Comparison of ENCODE assay signal across 9 cellular contexts in the genomic region with DNA sequence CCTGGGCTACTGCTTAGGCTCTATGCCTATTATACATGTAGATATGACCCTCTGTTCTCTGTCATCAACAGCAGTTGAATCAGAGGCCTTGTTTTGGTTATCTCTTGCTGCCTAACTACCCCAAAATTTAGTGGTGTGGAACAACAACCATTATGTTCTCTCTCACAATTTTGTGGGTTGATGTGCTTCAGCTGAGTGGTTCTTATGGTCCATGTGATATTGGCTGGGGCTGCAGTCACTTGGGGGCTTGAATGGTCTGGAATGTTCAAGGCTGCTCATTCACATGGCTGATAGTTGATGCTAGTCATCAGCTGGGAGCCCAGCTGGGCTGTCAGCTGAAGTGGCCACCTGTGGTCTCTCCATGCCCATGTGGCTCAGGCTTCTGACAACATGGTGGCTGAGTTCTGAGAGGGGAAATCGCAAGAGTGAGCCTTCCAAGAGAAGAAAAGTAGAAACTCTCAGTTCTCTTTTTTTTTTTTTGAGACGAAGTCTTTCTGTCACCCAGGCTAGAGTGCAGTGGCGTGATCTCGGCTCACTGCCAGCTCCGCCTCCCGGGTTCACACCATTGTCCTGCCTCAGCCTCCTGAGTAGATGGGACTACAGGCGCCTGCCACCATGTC. TPM values are rescaled to one million over a fixed set of nuclear protein-coding genes. Genes with fewer than 3 reads are reported as not detected.
DNase-seq lines count a peak whose midpoint lies in the region; ATAC-seq and TF ChIP-seq lines count a peak whose summit lies in the region.
"Had no signal": no experiment of that assay in that cellular context is flagged by ENCODE, and none has a peak within 500 bp of the region (broad histone marks: within the 10 kb centered on the region; RNA-seq: fewer than 3 reads in every experiment).

No MANE protein-coding gene starts in this region.

- no TSS peak for BruUV-seq in Caco-2 (replicated peaks; lab: Mats Ljungman, UMichigan)

- H3K4me3 ChIP-seq in heart left ventricle, result no peak overlapping the region
- no peak overlapping the region for H3K4me3 ChIP-seq in spleen
- H3K4me3 ChIP-seq in Caco-2 (ENCODE audit: low read depth, low read length), result no peak overlapping the region
- H3K4me3 ChIP-seq in psoas muscle, result no peak overlapping the region
- H3K4me3 ChIP-seq: SK-N-MC had no signal

- no peaks in the 10 kb centered on the region for H3K9me3 ChIP-seq in heart left ventricle
- no peaks in the 10 kb centered on the region for H3K9me3 ChIP-seq in spleen
- H3K9me3 ChIP-seq in Caco-2, result no peaks in the 10 kb centered on the region
- no peaks in the 10 kb centered on the region for H3K9me3 ChIP-seq in psoas muscle

- 78 to 86% (median 81%) methylated on average over 7 of the region's 7 CpGs for WGBS in heart left ventricle, 4 donors
- 43 to 68% (median 54%) methylated on average over 7 of the region's 7 CpGs for WGBS in spleen, 5 donors
- 73 to 97% (median 75%) methylated on average over 6 to 7 of the region's 7 CpGs for WGBS in psoas muscle, 3 donors

- no peak overlapping the region for H3K27ac ChIP-seq in heart left ventricle
- peak overlapping the region; percentile 55 to 88 (median 75) for H3K27ac ChIP-seq in spleen
- no peak overlapping the region for H3K27ac ChIP-seq in psoas muscle
- H3K27ac ChIP-seq: SK-N-MC had no signal

- DNase-seq in left ventricle myocardium superior (peak; percentile 54), heart left ventricle (no peak), NOMO-1 treated with DMSO at 0.1 percent for 48 hours (lab: John Stamatoyannopoulos, UW; ENCODE audit: unreplicated experiment) (peak; percentile 68), spleen (peak; percentile 83), Caco-2 (no peak), psoas muscle (no peak), posterior cingulate gyrus (no peak)

- H3K4me3 Mint-ChIP-seq in Caco-2 (ENCODE audit: unreplicated experiment), result no peak overlapping the region

- H3K27me3 Mint-ChIP-seq in Caco-2 (ENCODE audit: insufficient read depth, unreplicated experiment), result no peaks in the 10 kb centered on the region

- no peaks in the 10 kb centered on the region for H3K4me1 ChIP-seq in heart left ventricle
- H3K4me1 ChIP-seq in spleen, result peaks cover 0 to 23% (median 12%) of the 10 kb centered on the region in 6 donors
- no peaks in the 10 kb centered on the region for H3K4me1 ChIP-seq in Caco-2
- no peaks in the 10 kb centered on the region for H3K4me1 ChIP-seq in psoas muscle

- CTCF ChIA-PET in Caco-2 (lab: Charles Lee), result interaction anchor here (1.2 kb wide), 1 partner anchor 241 kb away, joined by 7 read pairs; no protein-coding TSS in a partner anchor

- H3K36me3 ChIP-seq in heart left ventricle (peaks cover 0 to 9% (median 0%) of the 10 kb centered on the region in 9 donors), spleen (peaks cover 0 to 24% (median 4%) of the 10 kb centered on the region in 6 donors), Caco-2 (ENCODE audit: control insufficient read depth, insufficient read depth, low read length) (no peaks in the 10 kb centered on the region), psoas muscle (ENCODE audit: insufficient read depth in 1 of 2, low read depth in 1 of 2) (no peaks in the 10 kb centered on the region)

- peak; percentile 24 for ATAC-seq in left ventricle myocardium superior
- no peak for ATAC-seq in heart left ventricle
- ATAC-seq in HG02884 (IDR thresholded peaks at IDR 0.05; ENCODE audit: unreplicated experiment), result peak; percentile 91
- no peak for ATAC-seq in psoas muscle

- no peaks in the 10 kb centered on the region for H3K9me3 Mint-ChIP-seq in Caco-2 (ENCODE audit: unreplicated experiment)

- intact Hi-C loops in left ventricle myocardium superior (cut with micrococcal nuclease), result no loop called here
- intact Hi-C loops in heart left ventricle (cut with DNase I), result loop anchor here in 1 of 10 donors (10.0 kb wide), 1 partner anchor 277 kb away; no protein-coding TSS in a partner anchor
- intact Hi-C loops in spleen (cut with DNase I; ENCODE audit: low total_unique reads), result loop anchor here (10.0 kb wide), 1 partner anchor 147 kb away; no protein-coding TSS in a partner anchor
- intact Hi-C loops in Caco-2 (cut with micrococcal nuclease; ENCODE audit: unreplicated experiment), result no loop called here
- intact Hi-C loops in psoas muscle (cut with DNase I), result no loop called here
- intact Hi-C loops in posterior cingulate gyrus (cut with DNase I), result no loop called here

- H3K27me3 ChIP-seq in heart left ventricle (no peaks in the 10 kb centered on the region), spleen (replicated peaks in 1 of 7) (no peaks in the 10 kb centered on the region), Caco-2 (replicated peaks; ENCODE audit: control insufficient read depth, insufficient read depth, low read length) (no peaks in the 10 kb centered on the region), psoas muscle (ENCODE audit: insufficient read depth in 3 of 3, low read length in 2 of 3) (no peaks in the 10 kb centered on the region)

- POLR2A ChIA-PET in Caco-2 (lab: Charles Lee), result no interaction called here

- TF ChIP-seq POLR2A in heart left ventricle (IDR thresholded peaks at IDR 0.05) (no peak), spleen (IDR thresholded peaks at IDR 0.05) (no peak)

- no peaks in the 10 kb centered on the region for H3K36me3 Mint-ChIP-seq in Caco-2 (ENCODE audit: insufficient read depth, unreplicated experiment)

- H3K27ac Mint-ChIP-seq in Caco-2 (ENCODE audit: unreplicated experiment), result no peak overlapping the region

- TF ChIP-seq CTCF in heart left ventricle (IDR thresholded peaks at IDR 0.05) (no peak), spleen (IDR thresholded peaks at IDR 0.05 in 8 of 11, conservative IDR thresholded peaks at IDR 0.05 in 3 of 11) (no peak), Caco-2 (IDR thresholded peaks at IDR 0.05; ENCODE audit: insufficient read depth in 1 of 2, low read depth in 1 of 2, low read length in 1 of 2, severe bottlenecking in 1 of 2, unreplicated experiment in 1 of 2) (no peak), psoas muscle (IDR thresholded peaks at IDR 0.05) (no peak)

- H3K4me1 Mint-ChIP-seq in Caco-2 (ENCODE audit: low read depth, unreplicated experiment), result peaks cover 7% of the 10 kb centered on the region

RNA-seq across cellular contexts. Expression of a gene that starts 47.8 kb away (rescaled TPM):
- 6.9 TPM for total RNA-seq in left ventricle myocardium superior
- 1 to 10 TPM in 8 of 9 donors, under 1 TPM in 1; 0.94 to 7.1 (median 4.5) TPM for total RNA-seq in heart left ventricle
- 1 to 10 TPM; 6.1 to 6.6 TPM for polyA plus RNA-seq in heart left ventricle
- 10 to 100 TPM in 6 of 7 donors, 1 to 10 TPM in 1; 8.1 to 18.2 (median 11.9) TPM for total RNA-seq in spleen
- polyA plus RNA-seq in spleen, result 10 to 100 TPM; 15.1 to 18.6 (median 17.1) TPM
- 4.8 and 5.4 TPM in 2 replicates for total RNA-seq in Caco-2 (2022)
- 1 to 10 TPM; 3.7 to 8.6 (median 7.5) TPM for total RNA-seq in psoas muscle
- polyA plus RNA-seq in psoas muscle, result 10 to 100 TPM; 11.5 to 16.8 (median 12.7) TPM

Comparison
In these comparisons a context has a peak if more than half of its experiments do, and no peak if none do; other contexts are left out.
1. ATAC-seq: peak in left ventricle myocardium superior (single experiment) and HG02884 (single experiment); none in heart left ventricle (0 of 4) and psoas muscle (0 of 4).
2. DNase-seq: peak in left ventricle myocardium superior (single experiment), NOMO-1 treated with DMSO at 0.1 percent for 48 hours (single experiment) and spleen (single experiment); none in heart left ventricle (0 of 5), Caco-2 (0 of 2), psoas muscle (0 of 2) and posterior cingulate gyrus (0 of 10).
3. H3K27ac ChIP-seq: peak in spleen (8 of 8); none in heart left ventricle (0 of 12) and psoas muscle (single experiment).